Comparison of ENCODE assay signal across 8 cellular contexts in genomic region chr11:123429851-123430735, GRCh38. TPM values are rescaled to one million over a fixed set of nuclear protein-coding genes. Genes with fewer than 3 reads are reported as not detected.
A peak's percentile ranks its signal among the peaks of the same experiment; 100 is the strongest.
DNase-seq lines count a peak whose midpoint lies in the region.

TSS of gene GRAMD1B (plus strand) at chr11:123430269. CDS start at chr11:123430793, 524 bp downstream.

- H3K27me3 Mint-ChIP-seq in dendritic cell treated with granulocyte-macrophage colony-stimulating factor and Interleukin-4, amounts not matched to agents 40 ng/mL and 50 ng/mL, for 4 days, result peaks cover 21% of the 10 kb centered on the region

- H3K9me3 Mint-ChIP-seq in dendritic cell treated with granulocyte-macrophage colony-stimulating factor and Interleukin-4, amounts not matched to agents 40 ng/mL and 50 ng/mL, for 4 days, result no peaks in the 10 kb centered on the region

- H3K4me1 Mint-ChIP-seq in dendritic cell treated with granulocyte-macrophage colony-stimulating factor and Interleukin-4, amounts not matched to agents 40 ng/mL and 50 ng/mL, for 4 days (ENCODE audit: low read depth), result peaks cover 51% of the 10 kb centered on the region

- peaks cover 11% of the 10 kb centered on the region for H3K36me3 Mint-ChIP-seq in dendritic cell treated with granulocyte-macrophage colony-stimulating factor and Interleukin-4, amounts not matched to agents 40 ng/mL and 50 ng/mL, for 4 days (ENCODE audit: low read depth)

- peak; percentile 51 for DNase-seq in DMS79 (lab: John Stamatoyannopoulos, UW)
- peak; percentile 29 for DNase-seq in H4 (ENCODE audit: low spot score)
- peak; percentile 56 for DNase-seq in NCI-H1417 treated with DMSO at 0.1 percent for 48 hours (lab: John Stamatoyannopoulos, UW)
- DNase-seq in activated CD4-positive, alpha-beta T cell treated with anti-CD3 and anti-CD28 coated beads for 48 hours, result peak; percentile 85
- DNase-seq in lung microvascular endothelial cell (ENCODE audit: low read depth in 2 of 2), result peak; percentile 51 to 54
- DNase-seq in stimulated activated CD8-positive, alpha-beta memory T cell treated with anti-CD3 and anti-CD28 coated beads, Interleukin-15, amount 100 ng/mL, for 1 hour (ENCODE audit: low read depth), result peak; percentile 38
- no peak for DNase-seq in NCI-H1694 (lab: John Stamatoyannopoulos, UW)

- peak within 1 kb of the TSS; percentile 98 for H3K4me3 Mint-ChIP-seq in dendritic cell treated with granulocyte-macrophage colony-stimulating factor and Interleukin-4, amounts not matched to agents 40 ng/mL and 50 ng/mL, for 4 days

- intact Hi-C loops in dendritic cell treated with granulocyte-macrophage colony-stimulating factor and Interleukin-4, amounts not matched to agents 40 ng/mL and 50 ng/mL, for 4 days (cut with micrococcal nuclease), result loop anchor here (2.0 kb wide), 1 partner anchor 45 kb away; no protein-coding TSS in a partner anchor

- peak within 1 kb of the TSS; percentile 90 for H3K27ac Mint-ChIP-seq in dendritic cell treated with granulocyte-macrophage colony-stimulating factor and Interleukin-4, amounts not matched to agents 40 ng/mL and 50 ng/mL, for 4 days

RNA-seq across cellular contexts. Expression of gene GRAMD1B, which starts in this region (rescaled TPM):
- total RNA-seq in H4 (2014; rRNA removed; shearing (Covaris generic)), result 11.0 and 14.9 TPM in 2 replicates
- total RNA-seq in lung microvascular endothelial cell, result 2.6 and 6.3 TPM in 2 replicates
